In the genomic region with DNA sequence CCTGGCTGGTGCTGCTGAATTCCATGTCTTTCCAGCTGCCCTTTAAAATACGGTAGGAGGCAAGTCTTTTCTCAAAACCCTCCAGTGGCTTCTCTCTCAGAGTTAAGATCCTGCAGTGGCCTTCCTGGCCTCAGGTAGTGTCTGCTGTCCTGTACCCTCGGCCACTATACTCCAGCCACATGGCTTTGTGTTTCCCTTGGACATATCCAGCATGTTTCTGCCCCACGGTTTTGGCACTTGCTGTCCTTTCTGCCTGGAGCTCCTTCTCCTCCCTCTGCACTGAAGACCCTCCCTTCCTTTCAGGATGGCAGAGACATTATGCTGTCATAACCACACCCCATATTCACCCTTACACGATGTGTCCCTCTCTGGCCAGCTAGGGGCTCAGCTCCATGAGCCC, we compare ENCODE assay signal across 21 cellular contexts.
"Had no signal": no experiment of that assay in that cellular context is flagged by ENCODE, and none has a peak within 500 bp of the region (broad histone marks: within the 10 kb centered on the region; RNA-seq: fewer than 3 reads in every experiment).

No MANE protein-coding gene starts in this region.

- H3K4me2 ChIP-seq: KMS-11, SK-N-SH had no signal

- FAIRE-seq: K562 had no signal

- ATAC-seq: K562, Panc1, PC-3 had no signal

- H3K27ac ChIP-seq: KMS-11, RWPE1 had no signal

- H3K4me3 ChIP-seq: K562 had no signal

- H3K9me3 ChIP-seq: SK-N-SH had no signal

- DNase-seq: Kasumi-1, MM.1S, NCI-H1092 treated with DMSO at 0.1 percent for 48 hours, NCI-H1436, NCI-H187, NCI-H2029, NCI-H2081 treated with DMSO at 0.1 percent for 48 hours, NCI-H2171, NCI-H226, NCI-H446, NCI-H510A, NCI-H524 treated with DMSO at 0.1 percent for 48 hours, NCI-H69, NCI-H774, PC-3, SHP77, SK-N-SH had no signal

- H3K9ac ChIP-seq: KMS-11, SK-N-SH had no signal
